2 cellular contexts compared by ENCODE assay signal in genomic region chr1:156075158-156075557, GRCh38.
A peak's percentile ranks its signal among the peaks of the same experiment; 100 is the strongest.
TF ChIP-seq lines count a peak whose summit lies in the region.

No MANE protein-coding gene starts in this region.

TF ChIP-seq in WTC11, 78 proteins besides CTCF, POLR2A, EP300 and RAD21:
- TF ChIP-seq, protein P1, sequence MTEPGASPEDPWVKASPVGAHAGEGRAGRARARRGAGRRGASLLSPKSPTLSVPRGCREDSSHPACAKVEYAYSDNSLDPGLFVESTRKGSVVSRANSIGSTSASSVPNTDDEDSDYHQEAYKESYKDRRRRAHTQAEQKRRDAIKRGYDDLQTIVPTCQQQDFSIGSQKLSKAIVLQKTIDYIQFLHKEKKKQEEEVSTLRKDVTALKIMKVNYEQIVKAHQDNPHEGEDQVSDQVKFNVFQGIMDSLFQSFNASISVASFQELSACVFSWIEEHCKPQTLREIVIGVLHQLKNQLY (CRISPR knock-in tag; IDR thresholded peaks at IDR 0.05): no peak
- TF ChIP-seq, protein P2, sequence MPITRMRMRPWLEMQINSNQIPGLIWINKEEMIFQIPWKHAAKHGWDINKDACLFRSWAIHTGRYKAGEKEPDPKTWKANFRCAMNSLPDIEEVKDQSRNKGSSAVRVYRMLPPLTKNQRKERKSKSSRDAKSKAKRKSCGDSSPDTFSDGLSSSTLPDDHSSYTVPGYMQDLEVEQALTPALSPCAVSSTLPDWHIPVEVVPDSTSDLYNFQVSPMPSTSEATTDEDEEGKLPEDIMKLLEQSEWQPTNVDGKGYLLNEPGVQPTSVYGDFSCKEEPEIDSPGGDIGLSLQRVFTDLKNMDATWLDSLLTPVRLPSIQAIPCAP (CRISPR knock-in tag; IDR thresholded peaks at IDR 0.05): no peak
- TF ChIP-seq, protein P3, sequence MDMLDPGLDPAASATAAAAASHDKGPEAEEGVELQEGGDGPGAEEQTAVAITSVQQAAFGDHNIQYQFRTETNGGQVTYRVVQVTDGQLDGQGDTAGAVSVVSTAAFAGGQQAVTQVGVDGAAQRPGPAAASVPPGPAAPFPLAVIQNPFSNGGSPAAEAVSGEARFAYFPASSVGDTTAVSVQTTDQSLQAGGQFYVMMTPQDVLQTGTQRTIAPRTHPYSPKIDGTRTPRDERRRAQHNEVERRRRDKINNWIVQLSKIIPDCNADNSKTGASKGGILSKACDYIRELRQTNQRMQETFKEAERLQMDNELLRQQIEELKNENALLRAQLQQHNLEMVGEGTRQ (CRISPR knock-in tag; IDR thresholded peaks at IDR 0.05): no peak
- TF ChIP-seq AR (CRISPR knock-in tag; IDR thresholded peaks at IDR 0.05) (no peak), ZNF423 (CRISPR knock-in tag; IDR thresholded peaks at IDR 0.05) (no peak), KAT7 (CRISPR knock-in tag; IDR thresholded peaks at IDR 0.05; ENCODE audit: borderline replicate concordance) (no peak), TEAD4 (CRISPR knock-in tag; IDR thresholded peaks at IDR 0.05) (no peak), ZNF219 (CRISPR knock-in tag; IDR thresholded peaks at IDR 0.05; ENCODE audit: borderline replicate concordance) (no peak), CREM (CRISPR knock-in tag; IDR thresholded peaks at IDR 0.05) (no peak), CDX4 (CRISPR knock-in tag; IDR thresholded peaks at IDR 0.05; ENCODE audit: borderline replicate concordance) (no peak), MYBL2 (CRISPR knock-in tag; IDR thresholded peaks at IDR 0.05) (no peak), ZNF232 (CRISPR knock-in tag; IDR thresholded peaks at IDR 0.05) (no peak), NR1H2 (CRISPR knock-in tag; IDR thresholded peaks at IDR 0.05) (no peak), NFE2L1 (CRISPR knock-in tag; IDR thresholded peaks at IDR 0.05) (no peak), USF1 (CRISPR knock-in tag; IDR thresholded peaks at IDR 0.05) (no peak), TEAD1 (CRISPR knock-in tag; IDR thresholded peaks at IDR 0.05) (no peak), ZBTB43 (CRISPR knock-in tag; IDR thresholded peaks at IDR 0.05) (no peak), SMAD3 (CRISPR knock-in tag; IDR thresholded peaks at IDR 0.05; ENCODE audit: borderline replicate concordance) (no peak), HMGA2 (CRISPR knock-in tag; IDR thresholded peaks at IDR 0.05) (no peak)
- TF ChIP-seq, protein P4, sequence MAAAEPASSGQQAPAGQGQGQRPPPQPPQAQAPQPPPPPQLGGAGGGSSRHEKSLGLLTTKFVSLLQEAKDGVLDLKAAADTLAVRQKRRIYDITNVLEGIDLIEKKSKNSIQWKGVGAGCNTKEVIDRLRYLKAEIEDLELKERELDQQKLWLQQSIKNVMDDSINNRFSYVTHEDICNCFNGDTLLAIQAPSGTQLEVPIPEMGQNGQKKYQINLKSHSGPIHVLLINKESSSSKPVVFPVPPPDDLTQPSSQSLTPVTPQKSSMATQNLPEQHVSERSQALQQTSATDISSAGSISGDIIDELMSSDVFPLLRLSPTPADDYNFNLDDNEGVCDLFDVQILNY (CRISPR knock-in tag; IDR thresholded peaks at IDR 0.05): no peak

TF ChIP-seq in HepG2, 621 proteins besides CTCF, POLR2A, EP300 and RAD21:
- TF ChIP-seq ZNF740 (CRISPR knock-in tag; IDR thresholded peaks at IDR 0.05) (no peak), ZC3H13 (CRISPR knock-in tag; IDR thresholded peaks at IDR 0.05) (no peak), ZNF678 (CRISPR knock-in tag; IDR thresholded peaks at IDR 0.05) (no peak), RNF219 (CRISPR knock-in tag; IDR thresholded peaks at IDR 0.05) (no peak), ZSCAN29 (CRISPR knock-in tag; conservative IDR thresholded peaks at IDR 0.05) (no peak)
- TF ChIP-seq, protein P5, sequence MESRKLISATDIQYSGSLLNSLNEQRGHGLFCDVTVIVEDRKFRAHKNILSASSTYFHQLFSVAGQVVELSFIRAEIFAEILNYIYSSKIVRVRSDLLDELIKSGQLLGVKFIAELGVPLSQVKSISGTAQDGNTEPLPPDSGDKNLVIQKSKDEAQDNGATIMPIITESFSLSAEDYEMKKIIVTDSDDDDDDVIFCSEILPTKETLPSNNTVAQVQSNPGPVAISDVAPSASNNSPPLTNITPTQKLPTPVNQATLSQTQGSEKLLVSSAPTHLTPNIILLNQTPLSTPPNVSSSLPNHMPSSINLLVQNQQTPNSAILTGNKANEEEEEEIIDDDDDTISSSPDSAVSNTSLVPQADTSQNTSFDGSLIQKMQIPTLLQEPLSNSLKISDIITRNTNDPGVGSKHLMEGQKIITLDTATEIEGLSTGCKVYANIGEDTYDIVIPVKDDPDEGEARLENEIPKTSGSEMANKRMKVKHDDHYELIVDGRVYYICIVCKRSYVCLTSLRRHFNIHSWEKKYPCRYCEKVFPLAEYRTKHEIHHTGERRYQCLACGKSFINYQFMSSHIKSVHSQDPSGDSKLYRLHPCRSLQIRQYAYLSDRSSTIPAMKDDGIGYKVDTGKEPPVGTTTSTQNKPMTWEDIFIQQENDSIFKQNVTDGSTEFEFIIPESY (CRISPR knock-in tag; IDR thresholded peaks at IDR 0.05): peak; percentile 45; the same call in 1 of the 2 replicates
- TF ChIP-seq, protein P6, sequence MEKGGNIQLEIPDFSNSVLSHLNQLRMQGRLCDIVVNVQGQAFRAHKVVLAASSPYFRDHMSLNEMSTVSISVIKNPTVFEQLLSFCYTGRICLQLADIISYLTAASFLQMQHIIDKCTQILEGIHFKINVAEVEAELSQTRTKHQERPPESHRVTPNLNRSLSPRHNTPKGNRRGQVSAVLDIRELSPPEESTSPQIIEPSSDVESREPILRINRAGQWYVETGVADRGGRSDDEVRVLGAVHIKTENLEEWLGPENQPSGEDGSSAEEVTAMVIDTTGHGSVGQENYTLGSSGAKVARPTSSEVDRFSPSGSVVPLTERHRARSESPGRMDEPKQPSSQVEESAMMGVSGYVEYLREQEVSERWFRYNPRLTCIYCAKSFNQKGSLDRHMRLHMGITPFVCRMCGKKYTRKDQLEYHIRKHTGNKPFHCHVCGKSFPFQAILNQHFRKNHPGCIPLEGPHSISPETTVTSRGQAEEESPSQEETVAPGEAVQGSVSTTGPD (CRISPR knock-in tag; IDR thresholded peaks at IDR 0.05): no peak
- TF ChIP-seq, protein P7, sequence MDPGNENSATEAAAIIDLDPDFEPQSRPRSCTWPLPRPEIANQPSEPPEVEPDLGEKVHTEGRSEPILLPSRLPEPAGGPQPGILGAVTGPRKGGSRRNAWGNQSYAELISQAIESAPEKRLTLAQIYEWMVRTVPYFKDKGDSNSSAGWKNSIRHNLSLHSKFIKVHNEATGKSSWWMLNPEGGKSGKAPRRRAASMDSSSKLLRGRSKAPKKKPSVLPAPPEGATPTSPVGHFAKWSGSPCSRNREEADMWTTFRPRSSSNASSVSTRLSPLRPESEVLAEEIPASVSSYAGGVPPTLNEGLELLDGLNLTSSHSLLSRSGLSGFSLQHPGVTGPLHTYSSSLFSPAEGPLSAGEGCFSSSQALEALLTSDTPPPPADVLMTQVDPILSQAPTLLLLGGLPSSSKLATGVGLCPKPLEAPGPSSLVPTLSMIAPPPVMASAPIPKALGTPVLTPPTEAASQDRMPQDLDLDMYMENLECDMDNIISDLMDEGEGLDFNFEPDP (CRISPR knock-in tag; conservative IDR thresholded peaks at IDR 0.05): no peak
- TF ChIP-seq, protein P8, sequence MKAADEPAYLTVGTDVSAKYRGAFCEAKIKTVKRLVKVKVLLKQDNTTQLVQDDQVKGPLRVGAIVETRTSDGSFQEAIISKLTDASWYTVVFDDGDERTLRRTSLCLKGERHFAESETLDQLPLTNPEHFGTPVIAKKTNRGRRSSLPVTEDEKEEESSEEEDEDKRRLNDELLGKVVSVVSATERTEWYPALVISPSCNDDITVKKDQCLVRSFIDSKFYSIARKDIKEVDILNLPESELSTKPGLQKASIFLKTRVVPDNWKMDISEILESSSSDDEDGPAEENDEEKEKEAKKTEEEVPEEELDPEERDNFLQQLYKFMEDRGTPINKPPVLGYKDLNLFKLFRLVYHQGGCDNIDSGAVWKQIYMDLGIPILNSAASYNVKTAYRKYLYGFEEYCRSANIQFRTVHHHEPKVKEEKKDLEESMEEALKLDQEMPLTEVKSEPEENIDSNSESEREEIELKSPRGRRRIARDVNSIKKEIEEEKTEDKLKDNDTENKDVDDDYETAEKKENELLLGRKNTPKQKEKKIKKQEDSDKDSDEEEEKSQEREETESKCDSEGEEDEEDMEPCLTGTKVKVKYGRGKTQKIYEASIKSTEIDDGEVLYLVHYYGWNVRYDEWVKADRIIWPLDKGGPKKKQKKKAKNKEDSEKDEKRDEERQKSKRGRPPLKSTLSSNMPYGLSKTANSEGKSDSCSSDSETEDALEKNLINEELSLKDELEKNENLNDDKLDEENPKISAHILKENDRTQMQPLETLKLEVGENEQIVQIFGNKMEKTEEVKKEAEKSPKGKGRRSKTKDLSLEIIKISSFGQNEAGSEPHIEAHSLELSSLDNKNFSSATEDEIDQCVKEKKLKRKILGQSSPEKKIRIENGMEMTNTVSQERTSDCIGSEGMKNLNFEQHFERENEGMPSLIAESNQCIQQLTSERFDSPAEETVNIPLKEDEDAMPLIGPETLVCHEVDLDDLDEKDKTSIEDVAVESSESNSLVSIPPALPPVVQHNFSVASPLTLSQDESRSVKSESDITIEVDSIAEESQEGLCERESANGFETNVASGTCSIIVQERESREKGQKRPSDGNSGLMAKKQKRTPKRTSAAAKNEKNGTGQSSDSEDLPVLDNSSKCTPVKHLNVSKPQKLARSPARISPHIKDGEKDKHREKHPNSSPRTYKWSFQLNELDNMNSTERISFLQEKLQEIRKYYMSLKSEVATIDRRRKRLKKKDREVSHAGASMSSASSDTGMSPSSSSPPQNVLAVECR (CRISPR knock-in tag; IDR thresholded peaks at IDR 0.05; ENCODE audit: borderline replicate concordance): no peak
TF ChIP-seq in HepG2: peak in this region for 1.
